Comparison of ENCODE assay signal across 8 cellular contexts in the genomic region with DNA sequence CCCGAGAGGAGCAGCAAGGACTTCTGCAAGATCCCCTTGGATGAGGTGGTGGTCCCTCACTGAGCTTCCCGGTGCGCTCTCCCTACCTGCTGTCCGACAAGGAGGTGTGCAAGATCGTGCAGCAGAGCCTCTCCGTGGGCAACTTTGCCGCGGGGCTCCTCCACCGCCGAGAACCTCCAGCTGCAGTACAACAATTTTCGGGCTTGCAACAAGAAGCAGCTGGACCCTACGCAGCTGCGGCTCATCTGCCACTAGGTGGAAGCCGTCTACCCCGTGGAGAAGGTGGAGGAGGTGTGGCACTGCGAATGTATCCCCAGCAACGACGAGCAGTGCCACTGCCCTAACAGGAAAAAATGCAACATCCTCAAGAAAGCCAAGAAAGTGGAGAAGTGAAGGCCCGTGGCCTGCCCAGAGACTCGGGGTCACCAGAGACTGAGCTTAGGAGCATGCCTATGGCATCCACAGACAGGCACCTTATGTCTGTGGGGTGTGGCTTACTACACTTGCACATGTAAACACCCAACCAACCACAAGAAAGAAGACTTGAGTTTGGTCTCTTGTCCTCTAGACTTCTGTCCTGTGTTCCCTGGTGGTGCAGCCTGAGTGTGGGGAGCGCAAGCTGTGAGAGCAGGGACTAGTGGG. TPM values are rescaled to one million over a fixed set of nuclear protein-coding genes. Genes with fewer than 3 reads are reported as not detected.
DNase-seq lines count a peak whose midpoint lies in the region; ATAC-seq and TF ChIP-seq lines count a peak whose summit lies in the region.
"Not testable (repeated sequence)": the region's sequence is repeated elsewhere in the genome, so short reads cannot be mapped to it uniquely, and the experiment has no call there.

No MANE protein-coding gene starts in this region.

- H3K27me3 ChIP-seq in GM23248 (replicated peaks; ENCODE audit: insufficient read depth); PC-9 (ENCODE audit: insufficient read depth, low read depth); effector memory CD4-positive, alpha-beta T cell (replicated peaks; ENCODE audit: control insufficient read depth, insufficient read depth, low read length, poor library complexity, severe bottlenecking); naive thymus-derived CD4-positive, alpha-beta T cell (ENCODE audit: control insufficient read depth in 2 of 2, insufficient read depth in 2 of 2, low read length in 2 of 2): not testable (repeated sequence)

- not testable (repeated sequence) for H3K4me1 ChIP-seq in GM23248 (ENCODE audit: insufficient read depth); PC-9 (replicated peaks; ENCODE audit: insufficient read depth); effector memory CD4-positive, alpha-beta T cell (ENCODE audit: control insufficient read depth, insufficient read depth, low read length, poor library complexity, severe bottlenecking); naive thymus-derived CD4-positive, alpha-beta T cell (ENCODE audit: control insufficient read depth in 2 of 2, insufficient read depth in 2 of 2, low read length in 2 of 2)

- H3K79me2 ChIP-seq in GM23248 (ENCODE audit: insufficient read depth); PC-9 (ENCODE audit: low read depth): not testable (repeated sequence)

- not testable (repeated sequence) for H3K36me3 ChIP-seq in GM23248 (ENCODE audit: low read depth); PC-9 (ENCODE audit: low read depth); effector memory CD4-positive, alpha-beta T cell (ENCODE audit: control insufficient read depth, insufficient read depth, low read length); naive thymus-derived CD4-positive, alpha-beta T cell (ENCODE audit: control insufficient read depth in 2 of 3, insufficient read depth in 3 of 3, low read length in 3 of 3)

- not testable (repeated sequence) for H3K27ac Mint-ChIP-seq in naive thymus-derived CD4-positive, alpha-beta T cell

- CTCF ChIA-PET in PC-9 (lab: Charles Lee); naive thymus-derived CD4-positive, alpha-beta T cell (lab: Charles Lee): not testable (repeated sequence)

- in situ Hi-C loops in GM23248 (cut with MboI), result not testable (repeated sequence)

- not testable (repeated sequence) for H3K27me3 Mint-ChIP-seq in naive thymus-derived CD4-positive, alpha-beta T cell

- H3F3A ChIP-seq in GM23248 (ENCODE audit: insufficient read depth); PC-9 (ENCODE audit: insufficient read depth, low read depth): not testable (repeated sequence)

- H3K4me3 ChIP-seq in GM23248; PC-9; effector memory CD4-positive, alpha-beta T cell (ENCODE audit: insufficient read depth, low read depth, low read length, poor library complexity, severe bottlenecking); naive thymus-derived CD4-positive, alpha-beta T cell (ENCODE audit: low read length): not testable (repeated sequence)

- H3K9me3 ChIP-seq in GM23248 (ENCODE audit: low read depth); PC-9 (ENCODE audit: insufficient read depth, low read depth); effector memory CD4-positive, alpha-beta T cell (ENCODE audit: control insufficient read depth, low read length); naive thymus-derived CD4-positive, alpha-beta T cell (ENCODE audit: control insufficient read depth in 2 of 3, low read length in 3 of 3): not testable (repeated sequence)

- H3K4me2 ChIP-seq in GM23248 (ENCODE audit: unreplicated experiment); PC-9: not testable (repeated sequence)

- BruUV-seq in PC-9 (replicated peaks; lab: Mats Ljungman, UMichigan), result not testable (repeated sequence)

- ATAC-seq in HG03571 (IDR thresholded peaks at IDR 0.05; ENCODE audit: unreplicated experiment), result peak; percentile 74
- ATAC-seq in naive thymus-derived CD4-positive, alpha-beta T cell, result peak; percentile 94
- ATAC-seq in stimulated activated naive CD8-positive, alpha-beta T cell treated with anti-CD3 and anti-CD28 coated beads, Interleukin-15, Interleukin-2, amounts not matched to agents 100 U/mL and 50 U/mL, for 24 hours, result peak; percentile 75

- H3K4me3 Mint-ChIP-seq in naive thymus-derived CD4-positive, alpha-beta T cell, result not testable (repeated sequence)

- H3K4me1 Mint-ChIP-seq in naive thymus-derived CD4-positive, alpha-beta T cell, result not testable (repeated sequence)

- TF ChIP-seq CTCF in PC-9 (conservative IDR thresholded peaks at IDR 0.05), result not testable (repeated sequence)

- H3K9me2 ChIP-seq in GM23248 (ENCODE audit: insufficient read depth); PC-9 (ENCODE audit: insufficient read depth): not testable (repeated sequence)

- not testable (repeated sequence) for H2AFZ ChIP-seq in GM23248, PC-9

- not testable (repeated sequence) for H3K27ac ChIP-seq in GM23248; PC-9; effector memory CD4-positive, alpha-beta T cell (ENCODE audit: insufficient read depth, low read length, poor library complexity, severe bottlenecking); naive thymus-derived CD4-positive, alpha-beta T cell (ENCODE audit: low read depth, low read length)

- DNase-seq in ELR (ENCODE audit: low read depth), result peak; percentile 22
- peak; percentile 4 for DNase-seq in GM23248
- peak; percentile 22 to 64 for DNase-seq in PC-9
- peak; percentile 74 for DNase-seq in activated CD8-positive, alpha-beta memory T cell treated with anti-CD3 and anti-CD28 coated beads for 24 hours
- DNase-seq in effector memory CD4-positive, alpha-beta T cell, result peak; percentile 8 to 34 (median 18)
- DNase-seq in naive thymus-derived CD4-positive, alpha-beta T cell, result peak in 4 of 9 donors; percentile 19 to 52 (median 32)
- DNase-seq in stimulated activated naive CD8-positive, alpha-beta T cell treated with anti-CD3 and anti-CD28 coated beads, Interleukin-15, Interleukin-2, amounts not matched to agents 100 U/mL and 50 U/mL, for 24 hours, result peak; percentile 13

- 78 to 83% methylated on average over 14 to 21 of the region's 21 CpGs for WGBS in GM23248 (ENCODE audit: low coverage in 1 of 2, low lambda C conversion rate in 2 of 2, missing lambda C conversion rate in 2 of 2), 2 experiments

- H3K9ac ChIP-seq in GM23248, result not testable (repeated sequence)

- POLR2A ChIA-PET in PC-9 (lab: Charles Lee; ENCODE audit: unreplicated experiment); naive thymus-derived CD4-positive, alpha-beta T cell (lab: Charles Lee): not testable (repeated sequence)

- intact Hi-C loops in PC-9 (cut with micrococcal nuclease; ENCODE audit: unreplicated experiment); naive thymus-derived CD4-positive, alpha-beta T cell (cut with micrococcal nuclease): not testable (repeated sequence)

- H3K9me3 Mint-ChIP-seq in naive thymus-derived CD4-positive, alpha-beta T cell, result not testable (repeated sequence)

- H3K36me3 Mint-ChIP-seq in naive thymus-derived CD4-positive, alpha-beta T cell, result peaks cover 2 to 39% (median 6%) of the 10 kb centered on the region in 5 donors

- not testable (repeated sequence) for H4K20me1 ChIP-seq in GM23248 (ENCODE audit: insufficient read depth); PC-9 (ENCODE audit: insufficient read depth)

RNA-seq across cellular contexts. Expression of gene NUTM2B, which starts 17.9 kb away (rescaled TPM):
- 0.76 TPM in 1 of 2 replicates, not detected in the other for total RNA-seq in GM23248 (2014; rRNA removed; shearing (Covaris generic))
- not detected in 2 replicates for polyA plus RNA-seq in GM23248 (2016; fragmentation: Nextera tagmentation; extraction: Ambion mirVana)
- 0.83 and 1.3 TPM in 2 replicates for total RNA-seq in PC-9 (2021)
- 1 to 10 TPM; 1.2 to 3.6 (median 2.0) TPM for total RNA-seq in naive thymus-derived CD4-positive, alpha-beta T cell
- under 1 TPM; 0.09 to 0.11 TPM for polyA plus RNA-seq in naive thymus-derived CD4-positive, alpha-beta T cell
